8 cellular contexts compared by ENCODE assay signal in genomic region chr12:71639341-71639760, GRCh38. TPM values are rescaled to one million over a fixed set of nuclear protein-coding genes. Genes with fewer than 3 reads are reported as not detected.
DNase-seq lines count a peak whose midpoint lies in the region; ATAC-seq and TF ChIP-seq lines count a peak whose summit lies in the region.

No MANE protein-coding gene starts in this region.

- no peaks in the 10 kb centered on the region for H3K27me3 ChIP-seq in MM.1S (replicated peaks; ENCODE audit: insufficient read depth, low read length)
- H3K27me3 ChIP-seq in upper lobe of right lung: no peaks in the 10 kb centered on the region

- no peak overlapping the region for H3K4me2 ChIP-seq in MM.1S (ENCODE audit: low read depth, low read length)

- H3K4me3 ChIP-seq in MM.1S (ENCODE audit: low read length) (no peak overlapping the region), upper lobe of right lung (no peak overlapping the region), coronary artery (no peak overlapping the region)

- no peaks in the 10 kb centered on the region for H3K9me2 ChIP-seq in MM.1S (replicated peaks; ENCODE audit: insufficient read depth, low read length)

- peak overlapping the region; percentile 22 for H3K27ac ChIP-seq in 22Rv1
- H3K27ac ChIP-seq in MM.1S (ENCODE audit: low read length): no peak overlapping the region
- H3K27ac ChIP-seq in upper lobe of right lung: no peak overlapping the region
- H3K27ac ChIP-seq in coronary artery: no peak overlapping the region

- ATAC-seq in esophagus mucosa: peak; percentile 37
- no peak for ATAC-seq in upper lobe of right lung

- H3K79me2 ChIP-seq in MM.1S (ENCODE audit: low read length): peaks cover 14% of the 10 kb centered on the region; the same call in 1 of the 2 replicates

- TF ChIP-seq CTCF in 22Rv1 (IDR thresholded peaks at IDR 0.05): peak; percentile 52
- peak; percentile 30; the same call in 1 of the 2 replicates for TF ChIP-seq CTCF in GM12874 (IDR thresholded peaks at IDR 0.05; ENCODE audit: insufficient read depth, low read depth, low read length)
- peak; percentile 37 for TF ChIP-seq CTCF in MM.1S (IDR thresholded peaks at IDR 0.05; ENCODE audit: low read length)
- TF ChIP-seq CTCF in upper lobe of right lung (IDR thresholded peaks at IDR 0.05): no peak
- no peak for TF ChIP-seq CTCF in coronary artery (IDR thresholded peaks at IDR 0.05)

- H3K9ac ChIP-seq in MM.1S (ENCODE audit: low read length): no peak overlapping the region

- no peaks in the 10 kb centered on the region; the same call in 1 of the 2 replicates for H4K20me1 ChIP-seq in MM.1S (ENCODE audit: insufficient read depth, low read length)

- H2AFZ ChIP-seq in MM.1S (ENCODE audit: low read length): no peak overlapping the region

- H3K9me3 ChIP-seq in MM.1S (replicated peaks; ENCODE audit: insufficient read depth, low read length) (no peaks in the 10 kb centered on the region), upper lobe of right lung (no peaks in the 10 kb centered on the region)

- DNase-seq in MM.1S: peak; percentile 21
- DNase-seq in NCI-H2081 (lab: John Stamatoyannopoulos, UW): no peak
- no peak for DNase-seq in upper lobe of right lung
- DNase-seq in coronary artery (ENCODE audit: low spot score): no peak
- DNase-seq in LoVo (ENCODE audit: low spot score): no peak

- peaks cover 7% of the 10 kb centered on the region; the same call in 1 of the 2 replicates for H3F3A ChIP-seq in MM.1S (ENCODE audit: insufficient read depth, low read length)

- H3K4me1 ChIP-seq in MM.1S (ENCODE audit: low read length) (peaks cover 6% of the 10 kb centered on the region; the same call in 1 of the 2 replicates), upper lobe of right lung (no peaks in the 10 kb centered on the region)

- H3K36me3 ChIP-seq in MM.1S (replicated peaks; ENCODE audit: insufficient read depth, low read length) (peaks cover 21% of the 10 kb centered on the region), upper lobe of right lung (peaks cover 99% of the 10 kb centered on the region)

- intact Hi-C loops in upper lobe of right lung (cut with DNase I): no loop called here

RNA-seq across cellular contexts. Expression of gene ZFC3H1, which starts 24.3 kb away (rescaled TPM):
- total RNA-seq in esophagus mucosa (29.0 TPM), upper lobe of right lung (44.8 TPM)

RNA-seq across cellular contexts. Expression of gene THAP2, which starts 24.8 kb away (rescaled TPM):
- 4.8 TPM for total RNA-seq in esophagus mucosa
- total RNA-seq in upper lobe of right lung: 4.9 TPM

RNA-seq across cellular contexts. Expression of gene TMEM19, which starts 46.5 kb away (rescaled TPM):
- total RNA-seq in esophagus mucosa (51.2 TPM), upper lobe of right lung (39.7 TPM)

Comparison
In these comparisons a context has a peak if more than half of its experiments do, and no peak if none do; other contexts are left out.
1. CTCF ChIP-seq: peak in 22Rv1 (single experiment), GM12874 (single experiment) and MM.1S (single experiment); none in upper lobe of right lung (single experiment) and coronary artery (single experiment).